1 cellular context compared by ENCODE assay signal in the genomic region with DNA sequence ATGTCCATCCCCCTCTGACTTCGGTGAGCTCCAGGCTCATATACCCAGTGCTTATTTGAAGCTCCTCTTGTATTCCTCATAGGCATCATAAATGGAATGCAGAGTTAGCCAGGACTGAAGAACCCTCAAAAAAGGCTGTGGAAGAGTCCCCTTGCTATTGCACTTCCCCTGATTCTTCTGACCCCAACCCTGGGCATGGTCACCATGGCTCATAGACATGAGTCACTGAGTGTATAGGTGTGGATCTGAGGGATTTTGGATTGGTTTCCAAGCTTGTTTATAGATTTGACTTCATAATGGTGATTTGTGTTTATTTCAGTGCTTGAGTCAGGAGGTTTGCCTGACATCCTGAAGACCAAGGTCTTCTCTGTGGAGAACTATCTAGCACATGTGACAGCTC.
TF ChIP-seq lines count a peak whose summit lies in the region.

No MANE protein-coding gene starts in this region.

TF ChIP-seq in HEK293, 187 proteins besides CTCF, POLR2A, EP300 and RAD21 (continued from another document):
- TF ChIP-seq, protein P1, sequence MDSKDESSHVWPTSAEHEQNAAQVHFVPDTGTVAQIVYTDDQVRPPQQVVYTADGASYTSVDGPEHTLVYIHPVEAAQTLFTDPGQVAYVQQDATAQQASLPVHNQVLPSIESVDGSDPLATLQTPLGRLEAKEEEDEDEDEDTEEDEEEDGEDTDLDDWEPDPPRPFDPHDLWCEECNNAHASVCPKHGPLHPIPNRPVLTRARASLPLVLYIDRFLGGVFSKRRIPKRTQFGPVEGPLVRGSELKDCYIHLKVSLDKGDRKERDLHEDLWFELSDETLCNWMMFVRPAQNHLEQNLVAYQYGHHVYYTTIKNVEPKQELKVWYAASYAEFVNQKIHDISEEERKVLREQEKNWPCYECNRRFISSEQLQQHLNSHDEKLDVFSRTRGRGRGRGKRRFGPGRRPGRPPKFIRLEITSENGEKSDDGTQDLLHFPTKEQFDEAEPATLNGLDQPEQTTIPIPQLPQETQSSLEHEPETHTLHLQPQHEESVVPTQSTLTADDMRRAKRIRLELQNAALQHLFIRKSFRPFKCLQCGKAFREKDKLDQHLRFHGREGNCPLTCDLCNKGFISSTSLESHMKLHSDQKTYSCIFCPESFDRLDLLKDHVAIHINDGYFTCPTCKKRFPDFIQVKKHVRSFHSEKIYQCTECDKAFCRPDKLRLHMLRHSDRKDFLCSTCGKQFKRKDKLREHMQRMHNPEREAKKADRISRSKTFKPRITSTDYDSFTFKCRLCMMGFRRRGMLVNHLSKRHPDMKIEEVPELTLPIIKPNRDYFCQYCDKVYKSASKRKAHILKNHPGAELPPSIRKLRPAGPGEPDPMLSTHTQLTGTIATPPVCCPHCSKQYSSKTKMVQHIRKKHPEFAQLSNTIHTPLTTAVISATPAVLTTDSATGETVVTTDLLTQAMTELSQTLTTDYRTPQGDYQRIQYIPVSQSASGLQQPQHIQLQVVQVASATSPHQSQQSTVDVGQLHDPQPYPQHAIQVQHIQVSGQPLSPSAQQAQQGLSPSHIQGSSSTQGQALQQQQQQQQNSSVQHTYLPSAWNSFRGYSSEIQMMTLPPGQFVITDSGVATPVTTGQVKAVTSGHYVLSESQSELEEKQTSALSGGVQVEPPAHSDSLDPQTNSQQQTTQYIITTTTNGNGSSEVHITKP (tag by site-specific recombination; IDR thresholded peaks at IDR 0.05): no peak
- TF ChIP-seq ZNF23 (tag by site-specific recombination; IDR thresholded peaks at IDR 0.05; ENCODE audit: borderline replicate concordance): no peak
- TF ChIP-seq ZNF549 (tag by site-specific recombination; IDR thresholded peaks at IDR 0.05): no peak
- TF ChIP-seq RBAK (tag by site-specific recombination; IDR thresholded peaks at IDR 0.05): no peak
- TF ChIP-seq ZNF157 (tag by site-specific recombination; IDR thresholded peaks at IDR 0.05): no peak
